Comparison of ENCODE assay signal across 8 cellular contexts in genomic region chr7:128166603-128167315, GRCh38.
DNase-seq lines count a peak whose midpoint lies in the region; ATAC-seq lines count a peak whose summit lies in the region.

No MANE protein-coding gene starts in this region.

- H3K27ac ChIP-seq in SJCRH30 = no peak overlapping the region

- peak; percentile 4 for ATAC-seq in esophagus mucosa
- ATAC-seq in HG03097 (IDR thresholded peaks at IDR 0.05; ENCODE audit: low FRiP score, unreplicated experiment) = no peak
- ATAC-seq in GM19467 (IDR thresholded peaks at IDR 0.05; ENCODE audit: unreplicated experiment) = no peak

- H3K4me3 ChIP-seq in SJCRH30 = peak overlapping the region; percentile 18; the same call in 1 of the 2 replicates

- no peaks in the 10 kb centered on the region for H3K27me3 ChIP-seq in SJCRH30

- no peaks in the 10 kb centered on the region for H3K4me1 ChIP-seq in SJCRH30

- no peaks in the 10 kb centered on the region for H3K36me3 ChIP-seq in SJCRH30

- DNase-seq in activated CD4-positive, alpha-beta T cell treated with anti-CD3 and anti-CD28 coated beads for 48 hours = peak; percentile 20
- DNase-seq in activated CD4-positive, alpha-beta T cell treated with anti-CD3 and anti-CD28 coated beads, Interleukin-2, amount 50 U/mL, for 4 hours = no peak
- DNase-seq in SJCRH30 (no peak), occipital lobe (lab: John Stamatoyannopoulos, UW) (peak; percentile 29), A172 (ENCODE audit: low spot score) (no peak)

- no peaks in the 10 kb centered on the region for H3K9me3 ChIP-seq in SJCRH30 (replicated peaks)

Comparison
In these comparisons a context has a peak if more than half of its experiments do, and no peak if none do; other contexts are left out.
1. DNase-seq: peak in activated CD4-positive, alpha-beta T cell treated with anti-CD3 and anti-CD28 coated beads for 48 hours (single experiment) and occipital lobe (single experiment); none in activated CD4-positive, alpha-beta T cell treated with anti-CD3 and anti-CD28 coated beads, Interleukin-2, amount 50 U/mL, for 4 hours (0 of 2), SJCRH30 (0 of 2) and A172 (single experiment).